In the genomic region with DNA sequence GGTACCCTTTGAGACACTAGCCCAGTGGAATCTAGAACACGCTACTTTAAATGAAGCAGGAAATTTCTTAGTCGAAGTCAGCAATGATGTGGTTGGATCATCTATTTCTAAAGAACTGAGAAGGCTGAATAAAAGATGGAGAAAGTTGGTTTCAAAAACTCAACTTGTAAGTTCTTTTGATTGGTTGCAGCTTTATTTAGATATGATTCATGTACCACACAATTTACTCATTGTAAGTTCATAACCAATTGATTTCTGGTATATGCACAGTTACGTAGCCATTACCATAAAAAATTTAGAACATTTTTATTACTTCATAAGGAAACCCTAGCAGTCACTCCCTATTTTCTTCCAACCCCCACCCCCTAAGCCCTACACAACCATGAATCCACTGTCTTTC, we compare ENCODE assay signal across 7 cellular contexts.
"Had no signal": no experiment of that assay in that cellular context is flagged by ENCODE, and none has a peak within 500 bp of the region (broad histone marks: within the 10 kb centered on the region; RNA-seq: fewer than 3 reads in every experiment).

No MANE protein-coding gene starts in this region.

- DNase-seq: H9, HCEC 1CT had no signal

- H3K4me3 Mint-ChIP-seq: GM23338, H9, IgD-negative memory B cell had no signal

- ATAC-seq: GM23338, HepG2 had no signal

- H3K9me3 Mint-ChIP-seq: GM23338, H9, IgD-negative memory B cell had no signal

- H3K27ac Mint-ChIP-seq: GM23338, H9, IgD-negative memory B cell had no signal

- FAIRE-seq: H1, H54, HepG2 had no signal

- H3K4me1 Mint-ChIP-seq: GM23338, H9, IgD-negative memory B cell had no signal

- H3K27me3 Mint-ChIP-seq: IgD-negative memory B cell had no signal

- H3K4me3 ChIP-seq: GM23338 had no signal

- H3K4me2 ChIP-seq: GM23338 had no signal

- H2AFZ ChIP-seq: GM23338 had no signal
